2 cellular contexts compared by ENCODE assay signal in the genomic region with DNA sequence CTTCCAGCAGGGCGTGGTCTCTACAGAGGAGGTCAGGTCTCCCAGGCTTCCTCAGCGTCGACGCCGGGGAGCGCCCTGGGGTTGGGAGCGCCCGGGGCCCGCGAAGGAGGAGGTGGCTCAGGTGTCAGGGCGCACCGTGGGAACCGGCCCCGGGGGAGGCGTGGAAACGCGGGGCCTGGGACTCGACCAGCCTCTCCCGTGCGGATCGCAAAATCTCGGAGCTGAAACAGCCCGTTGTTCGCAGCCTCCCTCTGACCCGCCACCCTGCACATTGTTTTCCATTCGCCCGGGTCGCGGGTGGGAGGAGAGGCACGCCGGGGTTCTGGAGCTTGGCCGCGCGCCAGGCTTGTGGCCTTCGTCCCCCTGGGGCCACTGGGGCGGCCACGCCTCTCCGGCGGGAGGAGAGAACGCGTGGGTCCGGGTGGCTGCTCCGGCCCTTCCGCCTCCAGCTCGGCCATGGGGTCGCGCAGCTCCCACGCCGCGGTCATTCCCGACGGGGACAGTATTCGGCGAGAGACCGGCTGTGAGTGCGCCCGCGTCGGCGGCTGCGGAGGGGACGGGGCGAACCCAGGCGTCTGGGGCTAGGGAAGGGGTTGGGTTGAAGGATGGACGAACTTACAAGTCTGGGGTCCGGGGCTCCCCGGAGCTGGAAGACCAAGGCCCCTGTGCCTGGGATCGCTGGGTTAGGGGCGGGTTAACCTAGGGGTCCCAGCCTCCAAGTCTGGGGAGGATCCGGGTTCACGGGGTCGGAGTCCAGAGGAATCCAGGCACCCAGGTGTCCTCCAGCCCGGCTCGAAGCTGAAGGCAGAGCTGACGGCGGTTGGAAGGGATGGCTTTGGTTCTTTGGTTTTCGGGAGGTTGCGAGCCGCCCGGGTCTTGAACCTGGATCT.
A peak's percentile ranks its signal among the peaks of the same experiment; 100 is the strongest.
TF ChIP-seq lines count a peak whose summit lies in the region.

A gene (plus strand): TSS at position 433 of the 890 bp plus-strand sequence. CDS start 24 bp downstream, at position 457.

TF ChIP-seq in HEK293T, 16 proteins besides CTCF, POLR2A, EP300 and RAD21 (continued from another document):
- TF ChIP-seq, protein P1, sequence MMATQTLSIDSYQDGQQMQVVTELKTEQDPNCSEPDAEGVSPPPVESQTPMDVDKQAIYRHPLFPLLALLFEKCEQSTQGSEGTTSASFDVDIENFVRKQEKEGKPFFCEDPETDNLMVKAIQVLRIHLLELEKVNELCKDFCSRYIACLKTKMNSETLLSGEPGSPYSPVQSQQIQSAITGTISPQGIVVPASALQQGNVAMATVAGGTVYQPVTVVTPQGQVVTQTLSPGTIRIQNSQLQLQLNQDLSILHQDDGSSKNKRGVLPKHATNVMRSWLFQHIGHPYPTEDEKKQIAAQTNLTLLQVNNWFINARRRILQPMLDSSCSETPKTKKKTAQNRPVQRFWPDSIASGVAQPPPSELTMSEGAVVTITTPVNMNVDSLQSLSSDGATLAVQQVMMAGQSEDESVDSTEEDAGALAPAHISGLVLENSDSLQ (IDR thresholded peaks at IDR 0.05): no peak
- TF ChIP-seq FOXK2 (IDR thresholded peaks at IDR 0.05) (no peak), TARDBP (IDR thresholded peaks at IDR 0.05) (no peak), HDGF (IDR thresholded peaks at IDR 0.05; ENCODE audit: borderline replicate concordance) (no peak), BHLHE40 (IDR thresholded peaks at IDR 0.05; ENCODE audit: borderline replicate concordance) (no peak), ELF4 (IDR thresholded peaks at IDR 0.05) (no peak), ZNF384 (IDR thresholded peaks at IDR 0.05) (no peak), FOXA1 (IDR thresholded peaks at IDR 0.05) (no peak), SP1 (IDR thresholded peaks at IDR 0.05) (no peak), L3MBTL2 (conservative IDR thresholded peaks at IDR 0.05) (no peak)

TF ChIP-seq in GM12878, 131 proteins besides CTCF, POLR2A, EP300 and RAD21 (continued from another document):
- TF ChIP-seq, protein P2, sequence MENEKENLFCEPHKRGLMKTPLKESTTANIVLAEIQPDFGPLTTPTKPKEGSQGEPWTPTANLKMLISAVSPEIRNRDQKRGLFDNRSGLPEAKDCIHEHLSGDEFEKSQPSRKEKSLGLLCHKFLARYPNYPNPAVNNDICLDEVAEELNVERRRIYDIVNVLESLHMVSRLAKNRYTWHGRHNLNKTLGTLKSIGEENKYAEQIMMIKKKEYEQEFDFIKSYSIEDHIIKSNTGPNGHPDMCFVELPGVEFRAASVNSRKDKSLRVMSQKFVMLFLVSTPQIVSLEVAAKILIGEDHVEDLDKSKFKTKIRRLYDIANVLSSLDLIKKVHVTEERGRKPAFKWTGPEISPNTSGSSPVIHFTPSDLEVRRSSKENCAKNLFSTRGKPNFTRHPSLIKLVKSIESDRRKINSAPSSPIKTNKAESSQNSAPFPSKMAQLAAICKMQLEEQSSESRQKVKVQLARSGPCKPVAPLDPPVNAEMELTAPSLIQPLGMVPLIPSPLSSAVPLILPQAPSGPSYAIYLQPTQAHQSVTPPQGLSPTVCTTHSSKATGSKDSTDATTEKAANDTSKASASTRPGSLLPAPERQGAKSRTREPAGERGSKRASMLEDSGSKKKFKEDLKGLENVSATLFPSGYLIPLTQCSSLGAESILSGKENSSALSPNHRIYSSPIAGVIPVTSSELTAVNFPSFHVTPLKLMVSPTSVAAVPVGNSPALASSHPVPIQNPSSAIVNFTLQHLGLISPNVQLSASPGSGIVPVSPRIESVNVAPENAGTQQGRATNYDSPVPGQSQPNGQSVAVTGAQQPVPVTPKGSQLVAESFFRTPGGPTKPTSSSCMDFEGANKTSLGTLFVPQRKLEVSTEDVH (IDR thresholded peaks at IDR 0.05; ENCODE audit: low read depth, partially characterized antibody): no peak
- TF ChIP-seq NFIC (IDR thresholded peaks at IDR 0.05; ENCODE audit: low read depth, low read length): no peak
- TF ChIP-seq SUPT20H (IDR thresholded peaks at IDR 0.05; ENCODE audit: borderline replicate concordance, control insufficient read depth, low read depth, low read length): no peak
- no peak for TF ChIP-seq YBX1 (IDR thresholded peaks at IDR 0.05)
- TF ChIP-seq BHLHE40 (IDR thresholded peaks at IDR 0.05; ENCODE audit: borderline replicate concordance in 1 of 2, low read depth in 2 of 2, low read length in 1 of 2): peak in 1 of 2 experiments; percentile 20; a peak in 1 of 4 replicates
TF ChIP-seq in GM12878: peak in this region for 2.
